Comparison of ENCODE assay signal across 16 cellular contexts in the genomic region with DNA sequence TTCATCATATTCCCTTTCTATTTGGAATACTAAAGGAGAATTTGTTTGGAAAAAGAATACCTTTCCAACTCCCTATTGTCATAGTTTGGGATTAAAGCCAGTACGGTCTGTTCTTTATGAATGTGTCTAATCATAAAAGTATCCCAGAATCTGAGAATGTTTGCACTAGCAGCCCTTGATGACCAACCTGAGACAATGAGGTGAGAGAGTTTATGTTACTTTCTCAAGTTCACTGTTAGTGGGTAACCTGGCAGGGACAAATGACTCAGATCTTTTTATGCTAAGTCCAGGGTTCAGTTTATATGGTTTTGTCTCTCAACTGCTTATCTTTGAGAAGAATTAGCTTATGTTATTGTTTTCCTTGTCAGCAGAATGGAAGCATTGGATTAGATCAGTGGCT. TPM values are rescaled to one million over a fixed set of nuclear protein-coding genes. Genes with fewer than 3 reads are reported as not detected.
A peak's percentile ranks its signal among the peaks of the same experiment; 100 is the strongest.
DNase-seq lines count a peak whose midpoint lies in the region; ATAC-seq and TF ChIP-seq lines count a peak whose summit lies in the region.
"Had no signal": no experiment of that assay in that cellular context is flagged by ENCODE, and none has a peak within 500 bp of the region (broad histone marks: within the 10 kb centered on the region; RNA-seq: fewer than 3 reads in every experiment).

No MANE protein-coding gene starts in this region.

- H3K4me1 Mint-ChIP-seq in stimulated activated naive CD8-positive, alpha-beta T cell treated with anti-CD3 and anti-CD28 coated beads, Interleukin-15, amount 100 ng/mL, for 72 hours, result no peaks in the 10 kb centered on the region
- no peaks in the 10 kb centered on the region for H3K4me1 Mint-ChIP-seq in activated naive CD8-positive, alpha-beta T cell treated with anti-CD3 and anti-CD28 coated beads for 36 hours
- H3K4me1 Mint-ChIP-seq: natural killer cell had no signal

- DNase-seq in stimulated activated naive CD8-positive, alpha-beta T cell treated with anti-CD3 and anti-CD28 coated beads, Interleukin-15, amount 100 ng/mL, for 72 hours, result no peak
- DNase-seq in stimulated activated naive CD8-positive, alpha-beta T cell treated with anti-CD3 and anti-CD28 coated beads, Interleukin-15, Interleukin-2, amounts not matched to agents 100 U/mL and 50 U/mL, for 24 hours, result no peak
- DNase-seq in RWPE2 (ENCODE audit: low spot score) (no peak), iris pigment epithelial cell (ENCODE audit: low read depth) (peak; percentile 52), esophagus squamous epithelium (lab: John Stamatoyannopoulos, UW) (no peak)
- DNase-seq in activated naive CD8-positive, alpha-beta T cell treated with anti-CD3 and anti-CD28 coated beads for 36 hours, result no peak
- DNase-seq: lower lobe of right lung; natural killer cell; NCI-H1417; SJCRH30; stimulated activated CD4-positive, alpha-beta T cell treated with anti-CD3 and anti-CD28 coated beads, Interleukin-1b, Interleukin-23, amount 100 ng/mL, for 48 hours; T1000; thyroid gland had no signal

- H3K9me3 ChIP-seq in RWPE2 (ENCODE audit: severe bottlenecking) (no peaks in the 10 kb centered on the region), esophagus squamous epithelium (no peaks in the 10 kb centered on the region)
- H3K9me3 ChIP-seq: lower lobe of right lung, SJCRH30, thyroid gland had no signal

- H3K27me3 Mint-ChIP-seq in stimulated activated naive CD8-positive, alpha-beta T cell treated with anti-CD3 and anti-CD28 coated beads, Interleukin-15, amount 100 ng/mL, for 72 hours, result no peaks in the 10 kb centered on the region
- H3K27me3 Mint-ChIP-seq in activated naive CD8-positive, alpha-beta T cell treated with anti-CD3 and anti-CD28 coated beads for 36 hours, result no peaks in the 10 kb centered on the region

- peaks cover 0 to 16% of the 10 kb centered on the region in 2 donors for H3K9me3 Mint-ChIP-seq in stimulated activated naive CD8-positive, alpha-beta T cell treated with anti-CD3 and anti-CD28 coated beads, Interleukin-15, amount 100 ng/mL, for 72 hours
- no peaks in the 10 kb centered on the region for H3K9me3 Mint-ChIP-seq in activated naive CD8-positive, alpha-beta T cell treated with anti-CD3 and anti-CD28 coated beads for 36 hours

- no peak for TF ChIP-seq POLR2A in esophagus squamous epithelium (IDR thresholded peaks at IDR 0.05)

- no peaks in the 10 kb centered on the region for H3K36me3 Mint-ChIP-seq in activated naive CD8-positive, alpha-beta T cell treated with anti-CD3 and anti-CD28 coated beads for 36 hours
- H3K36me3 Mint-ChIP-seq: natural killer cell had no signal

- H3K27me3 ChIP-seq in RWPE2 (ENCODE audit: insufficient read depth, poor library complexity, severe bottlenecking) (no peaks in the 10 kb centered on the region), esophagus squamous epithelium (no peaks in the 10 kb centered on the region)
- H3K27me3 ChIP-seq: SJCRH30, thyroid gland had no signal

- H3K36me3 ChIP-seq in RWPE2 (ENCODE audit: low read depth) (no peaks in the 10 kb centered on the region), esophagus squamous epithelium (no peaks in the 10 kb centered on the region)
- H3K36me3 ChIP-seq: lower lobe of right lung, SJCRH30, thyroid gland had no signal

- H3K27ac Mint-ChIP-seq in stimulated activated naive CD8-positive, alpha-beta T cell treated with anti-CD3 and anti-CD28 coated beads, Interleukin-15, amount 100 ng/mL, for 72 hours, result no peak overlapping the region
- no peak overlapping the region for H3K27ac Mint-ChIP-seq in activated naive CD8-positive, alpha-beta T cell treated with anti-CD3 and anti-CD28 coated beads for 36 hours
- H3K27ac Mint-ChIP-seq: natural killer cell had no signal

- no peak overlapping the region for H3K4me3 ChIP-seq in RWPE2 (ENCODE audit: severe bottlenecking)
- H3K4me3 ChIP-seq in esophagus squamous epithelium, result no peak overlapping the region
- H3K4me3 ChIP-seq: lower lobe of right lung, SJCRH30, thyroid gland had no signal

- ATAC-seq in stimulated activated naive CD8-positive, alpha-beta T cell treated with anti-CD3 and anti-CD28 coated beads, Interleukin-15, amount 100 ng/mL, for 72 hours, result peak; percentile 46
- no peak for ATAC-seq in stimulated activated naive CD8-positive, alpha-beta T cell treated with anti-CD3 and anti-CD28 coated beads, Interleukin-15, Interleukin-2, amounts not matched to agents 100 U/mL and 50 U/mL, for 24 hours
- ATAC-seq in RWPE2 (ENCODE audit: low read depth) (peak; percentile 93), GM18873 (IDR thresholded peaks at IDR 0.05; ENCODE audit: low FRiP score, unreplicated experiment) (no peak), HG02759 (IDR thresholded peaks at IDR 0.05; ENCODE audit: unreplicated experiment) (no peak)
- ATAC-seq: lower lobe of right lung, natural killer cell had no signal

- H3K4me1 ChIP-seq in RWPE2 (ENCODE audit: insufficient read depth, poor library complexity, severe bottlenecking) (peaks cover 32% of the 10 kb centered on the region), esophagus squamous epithelium (no peaks in the 10 kb centered on the region)
- H3K4me1 ChIP-seq: SJCRH30, thyroid gland had no signal

- peak overlapping the region; percentile 43 for H3K27ac ChIP-seq in RWPE2 (ENCODE audit: poor library complexity, severe bottlenecking)
- no peak overlapping the region for H3K27ac ChIP-seq in esophagus squamous epithelium
- H3K27ac ChIP-seq: coronary artery, lower lobe of right lung, SJCRH30 had no signal

- WGBS in esophagus squamous epithelium, 2 donors, result 0% methylated on average over 1 of the region's 1 CpG

- TF ChIP-seq CTCF in RWPE2 (IDR thresholded peaks at IDR 0.05; ENCODE audit: poor library complexity, severe bottlenecking), result no peak
- TF ChIP-seq CTCF in esophagus squamous epithelium (IDR thresholded peaks at IDR 0.05), result no peak

- intact Hi-C loops in esophagus squamous epithelium (cut with DNase I), result no loop called here

- H3K4me3 Mint-ChIP-seq in stimulated activated naive CD8-positive, alpha-beta T cell treated with anti-CD3 and anti-CD28 coated beads, Interleukin-15, amount 100 ng/mL, for 72 hours, result no peak overlapping the region
- H3K4me3 Mint-ChIP-seq in activated naive CD8-positive, alpha-beta T cell treated with anti-CD3 and anti-CD28 coated beads for 36 hours, result no peak overlapping the region
- H3K4me3 Mint-ChIP-seq: natural killer cell had no signal

RNA-seq across cellular contexts. Expression of a gene that starts 25.3 kb away (rescaled TPM):
- not detected for total RNA-seq in activated naive CD8-positive, alpha-beta T cell treated with anti-CD3 and anti-CD28 coated beads for 36 hours
- total RNA-seq in esophagus squamous epithelium, result 10 to 100 TPM in 1 of 4 donors, 1 to 10 TPM in 2, under 1 TPM in 1; 0.34 to 14.9 (median 5.8) TPM

Comparison
In these comparisons a context has a peak if more than half of its experiments do, and no peak if none do; other contexts are left out.
1. ATAC-seq: peak in stimulated activated naive CD8-positive, alpha-beta T cell treated with anti-CD3 and anti-CD28 coated beads, Interleukin-15, amount 100 ng/mL, for 72 hours (single experiment) and RWPE2 (single experiment); none in stimulated activated naive CD8-positive, alpha-beta T cell treated with anti-CD3 and anti-CD28 coated beads, Interleukin-15, Interleukin-2, amounts not matched to agents 100 U/mL and 50 U/mL, for 24 hours (single experiment), GM18873 (single experiment) and HG02759 (single experiment).